17 cellular contexts compared by ENCODE assay signal in genomic region chr6:12017876-12018401, GRCh38.
"Had no signal": no experiment of that assay in that cellular context is flagged by ENCODE, and none has a peak within 500 bp of the region (broad histone marks: within the 10 kb centered on the region; RNA-seq: fewer than 3 reads in every experiment).

No MANE protein-coding gene starts in this region.

- H3K27me3 ChIP-seq: dorsolateral prefrontal cortex, heart left ventricle, sigmoid colon had no signal

- H3K9me3 ChIP-seq: mucosa of descending colon, sigmoid colon had no signal

- FAIRE-seq: endometrium, frontal cortex, urothelium cell line had no signal

- H3K27ac Mint-ChIP-seq: type B pancreatic cell had no signal

- H3K9me3 Mint-ChIP-seq: natural killer cell had no signal

- DNase-seq: cortex of kidney; dorsolateral prefrontal cortex; effector CD8-positive, alpha-beta T cell; hippocampal formation; kidney glomerular epithelial cell; natural killer cell; sigmoid colon; stimulated activated CD4-positive, alpha-beta T cell treated with anti-CD3 and anti-CD28 coated beads, Interleukin-12 subunit alpha, Interleukin-12 subunit beta, amount 100 ng/mL, for 4 hours; stimulated activated naive CD4-positive, alpha-beta T cell treated with Interleukin-2 at 50 U/mL for 16 hours had no signal

- ATAC-seq: esophagus mucosa, heart left ventricle, natural killer cell had no signal

- H3K27ac ChIP-seq: dorsolateral prefrontal cortex, heart left ventricle, sigmoid colon, skin epidermis had no signal

- H3K4me3 Mint-ChIP-seq: natural killer cell, type B pancreatic cell had no signal

- H3K4me3 ChIP-seq: dorsolateral prefrontal cortex, heart left ventricle, mucosa of descending colon, sigmoid colon, skin epidermis had no signal

- H3K36me3 Mint-ChIP-seq: natural killer cell had no signal
